In the genomic region with DNA sequence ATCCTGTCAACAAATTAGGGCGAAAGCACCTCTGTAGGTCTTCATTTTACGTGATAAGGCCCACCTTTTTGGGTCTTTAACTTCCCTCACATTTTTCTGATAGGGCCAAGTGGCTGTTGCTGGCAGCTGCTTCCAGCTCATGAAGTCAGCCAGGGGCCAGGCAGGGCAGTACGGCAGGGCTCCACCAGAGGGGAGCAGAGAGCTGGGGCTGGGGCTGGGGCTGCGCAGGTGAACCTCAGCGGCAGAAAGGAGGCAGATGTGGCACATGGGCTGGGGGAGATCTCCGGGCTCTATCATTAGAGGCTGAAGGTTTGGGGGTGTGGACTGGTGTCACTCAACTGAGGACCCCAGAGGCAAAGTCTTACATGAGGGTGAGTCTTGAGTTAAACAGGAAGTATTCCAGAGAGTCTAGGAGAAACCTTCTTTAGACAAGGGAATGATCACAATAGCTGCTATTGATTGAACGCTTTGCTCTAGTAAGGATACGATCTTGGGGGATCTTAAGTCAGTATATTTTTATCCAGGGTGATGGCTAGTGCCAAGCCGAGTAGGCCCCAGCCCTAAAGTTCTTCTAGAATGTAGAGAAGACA, we compare ENCODE assay signal across 8 cellular contexts.
DNase-seq lines count a peak whose midpoint lies in the region; ATAC-seq, FAIRE-seq and TF ChIP-seq lines count a peak whose summit lies in the region.

No MANE protein-coding gene starts in this region.

- H3K9me3 ChIP-seq in A673 (ENCODE audit: low read depth, low read length, poor library complexity, severe bottlenecking) (no peaks in the 10 kb centered on the region), OCI-LY7 (ENCODE audit: low read length) (no peaks in the 10 kb centered on the region), pancreas (no peaks in the 10 kb centered on the region), uterus (no peaks in the 10 kb centered on the region)

- H3K4me2 ChIP-seq in OCI-LY7 (ENCODE audit: low read length), result no peak overlapping the region

- POLR2A ChIA-PET in A673 (lab: Charles Lee; ENCODE audit: low non-redundant PET) (interaction anchor here (0.6 kb wide), 1 partner anchor 36 kb away, joined by 3 read pairs; no protein-coding TSS in a partner anchor), OCI-LY7 (lab: Charles Lee) (interaction anchor here (1.0 kb wide), 1 partner anchor 19 kb away, joined by 3 read pairs; no protein-coding TSS in a partner anchor)

- BruUV-seq in A673 (replicated peaks; lab: Mats Ljungman, UMichigan), result no TSS peak
- BruUV-seq in OCI-LY7 (replicated peaks; lab: Mats Ljungman, UMichigan), result no TSS peak

- 42 to 53% methylated on average over 9 of the region's 9 CpGs for WGBS in pancreas, 2 donors

- no peaks in the 10 kb centered on the region for H3K4me1 ChIP-seq in A673 (ENCODE audit: insufficient read depth, low read length, poor library complexity, severe bottlenecking)
- no peaks in the 10 kb centered on the region for H3K4me1 ChIP-seq in OCI-LY7 (ENCODE audit: insufficient read depth, low read length, poor library complexity, severe bottlenecking)
- no peaks in the 10 kb centered on the region for H3K4me1 ChIP-seq in pancreas
- no peaks in the 10 kb centered on the region for H3K4me1 ChIP-seq in uterus

- TF ChIP-seq POLR2A in uterus (IDR thresholded peaks at IDR 0.05), result no peak

- CTCF ChIA-PET in A673 (lab: Charles Lee), result interaction anchor here (0.6 kb wide), 1 partner anchor 13 kb away, joined by 6 read pairs; no protein-coding TSS in a partner anchor
- CTCF ChIA-PET in OCI-LY7 (lab: Charles Lee; ENCODE audit: unreplicated experiment), result interaction anchor here (0.5 kb wide), 1 partner anchor 27 kb away, joined by 3 read pairs; no protein-coding TSS in a partner anchor

- no peaks in the 10 kb centered on the region for H4K20me1 ChIP-seq in OCI-LY7 (ENCODE audit: insufficient read depth, low read length)

- ATAC-seq in GM18867 (IDR thresholded peaks at IDR 0.05; ENCODE audit: unreplicated experiment) (peak; percentile 94), HG03135 (IDR thresholded peaks at IDR 0.05; ENCODE audit: unreplicated experiment) (peak; percentile 89), pancreas (peak; percentile 88 to 94 (median 91))

- intact Hi-C loops in A673 (cut with micrococcal nuclease; ENCODE audit: unreplicated experiment), result loop anchor here (5.0 kb wide), 1 partner anchor 89 kb away; no protein-coding TSS in a partner anchor
- intact Hi-C loops in OCI-LY7 (cut with micrococcal nuclease; ENCODE audit: unreplicated experiment), result loop anchor here (2.0 kb wide), 1 partner anchor 90 kb away; no protein-coding TSS in a partner anchor
- intact Hi-C loops in pancreas (cut with DNase I), result no loop called here
- intact Hi-C loops in uterus (cut with DNase I; ENCODE audit: low total_unique reads), result no loop called here

- no peaks in the 10 kb centered on the region for H3K9me2 ChIP-seq in OCI-LY7 (ENCODE audit: insufficient read depth, low read length)

- H3K79me2 ChIP-seq in OCI-LY7 (ENCODE audit: insufficient read depth, low read depth, low read length), result no peaks in the 10 kb centered on the region

- no peaks in the 10 kb centered on the region for H3K36me3 ChIP-seq in A673 (ENCODE audit: insufficient read depth, low read length, poor library complexity, severe bottlenecking)
- H3K36me3 ChIP-seq in OCI-LY7 (ENCODE audit: insufficient read depth, low read length), result no peaks in the 10 kb centered on the region
- H3K36me3 ChIP-seq in pancreas, result no peaks in the 10 kb centered on the region
- no peaks in the 10 kb centered on the region for H3K36me3 ChIP-seq in uterus

- H3K4me3 ChIP-seq in A673 (ENCODE audit: low read depth, low read length, poor library complexity, severe bottlenecking), result no peak overlapping the region
- H3K4me3 ChIP-seq in OCI-LY7 (ENCODE audit: low read depth, low read length, poor library complexity, severe bottlenecking), result no peak overlapping the region
- no peak overlapping the region for H3K4me3 ChIP-seq in pancreas
- H3K4me3 ChIP-seq in uterus, result no peak overlapping the region

- TF ChIP-seq CTCF in A673 (conservative IDR thresholded peaks at IDR 0.05; ENCODE audit: low read depth, low read length) (peak; percentile 76), OCI-LY7 (conservative IDR thresholded peaks at IDR 0.05; ENCODE audit: low read length) (peak; percentile 82), pancreas (IDR thresholded peaks at IDR 0.05) (peak; percentile 63 to 85 (median 80)), uterus (IDR thresholded peaks at IDR 0.05) (peak; percentile 30 to 61 (median 46))

- H2AFZ ChIP-seq in OCI-LY7 (ENCODE audit: low read length), result no peak overlapping the region

- no peak for FAIRE-seq in pancreas (lab: Jason Lieb, UNC)

- H3K27me3 ChIP-seq in A673 (replicated peaks; ENCODE audit: insufficient read depth, low read depth, low read length, poor library complexity) (no peaks in the 10 kb centered on the region), pancreas (no peaks in the 10 kb centered on the region), uterus (no peaks in the 10 kb centered on the region)

- DNase-seq in A673 (ENCODE audit: low spot score) (peak; percentile 28), OCI-LY7 (ENCODE audit: low spot score) (peak; percentile 36), activated T-cell treated with anti-CD3 and anti-CD28 coated beads for 24 hours (ENCODE audit: low read depth) (peak; percentile 57), fibroblast of gingiva (ENCODE audit: low read depth) (peak; percentile 28), pancreas (peak; percentile 59 to 93 (median 79)), uterus (peak; percentile 26 to 30)

- H3K27ac ChIP-seq in A673 (ENCODE audit: low read depth, low read length, poor library complexity, severe bottlenecking) (no peak overlapping the region), OCI-LY7 (ENCODE audit: low read depth, low read length, poor library complexity, severe bottlenecking) (no peak overlapping the region), pancreas (no peak overlapping the region), uterus (no peak overlapping the region)

Comparison
In these comparisons a context has a peak if more than half of its experiments do, and no peak if none do; other contexts are left out.
1. DNase-seq: peak in every context shown above with its lines; median percentile 79 in pancreas; 57 in activated T-cell treated with anti-CD3 and anti-CD28 coated beads for 24 hours; 36 in OCI-LY7; 28 in A673; 28 in fibroblast of gingiva; 28 in uterus.
2. intact Hi-C loops: an anchor here in A673 (5.0 kb wide) and OCI-LY7 (2.0 kb wide); none called in pancreas and uterus.